In genomic region chr6:2244261-2245102, GRCh38 we compare ENCODE assay signal across 8 cellular contexts. TPM values are rescaled to one million over a fixed set of nuclear protein-coding genes. Genes with fewer than 3 reads are reported as not detected.
DNase-seq lines count a peak whose midpoint lies in the region; ATAC-seq, FAIRE-seq and TF ChIP-seq lines count a peak whose summit lies in the region.

No MANE protein-coding gene starts in this region.

- no peak for TF ChIP-seq RAD21 in HepG2 (CRISPR knock-in tag; IDR thresholded peaks at IDR 0.05)

- in situ Hi-C loops in astrocyte of the spinal cord (cut with HindIII; ENCODE audit: low sequenced_read_pairs), result no loop called here
- in situ Hi-C loops in HepG2 (cut with HindIII; ENCODE audit: extremely low pct_ligation_motif_present, low pct_unique_long_range_greater_than_20kb), result no loop called here

- ATAC-seq in HepG2 (no peak), HG03095 (IDR thresholded peaks at IDR 0.05; ENCODE audit: unreplicated experiment) (no peak)

- DNase-seq in NCI-H1417 (lab: John Stamatoyannopoulos, UW) (peak; percentile 25 to 73 (median 43)), NCI-H1417 treated with DMSO at 0.1 percent for 48 hours (lab: John Stamatoyannopoulos, UW) (no peak), astrocyte of the spinal cord (ENCODE audit: low read depth, low spot score) (no peak), HepG2 (ENCODE audit: low spot score) (peak; percentile 35), type B pancreatic cell (ENCODE audit: extremely low spot score, unreplicated experiment) (no peak), SIG-M5 (lab: John Stamatoyannopoulos, UW) (no peak)

- H3K36me3 ChIP-seq in KMS-11 (ENCODE audit: insufficient read depth) (no peaks in the 10 kb centered on the region), HepG2 (replicated peaks in 1 of 2; ENCODE audit: control insufficient read depth in 1 of 2, insufficient read depth in 2 of 2, low read length in 2 of 2) (peaks cover 5 to 11% of the 10 kb centered on the region in 2 experiments; a peak in 4 of 5 replicates)

- H3K27ac Mint-ChIP-seq in type B pancreatic cell, result peak overlapping the region; percentile 97

- H2AFZ ChIP-seq in KMS-11 (ENCODE audit: low read depth) (peak overlapping the region; percentile 60), HepG2 (ENCODE audit: low read length) (no peak overlapping the region)

- H3K9me3 Mint-ChIP-seq in type B pancreatic cell, result no peaks in the 10 kb centered on the region

- no peak for FAIRE-seq in HepG2 (lab: Jason Lieb, UNC)

- H3K27me3 ChIP-seq in KMS-11 (ENCODE audit: insufficient read depth, low read depth) (no peaks in the 10 kb centered on the region), HepG2 (ENCODE audit: control insufficient read depth in 1 of 2, insufficient read depth in 2 of 2, low read length in 2 of 2) (no peaks in the 10 kb centered on the region; a peak in 1 of 5 replicates)

- H3K27ac ChIP-seq in KMS-11 (peak overlapping the region; percentile 19; the same call in 1 of the 2 replicates), HepG2 (ENCODE audit: extremely low read length, insufficient read depth, low read length) (peak overlapping the region; percentile 62)

- TF ChIP-seq EP300 in HepG2 (IDR thresholded peaks at IDR 0.05; ENCODE audit: low read depth in 2 of 2, low read length in 2 of 2) (no peak), HepG2 (CRISPR knock-in tag; IDR thresholded peaks at IDR 0.05; ENCODE audit: borderline replicate concordance) (no peak)

- H3K4me2 ChIP-seq in KMS-11, result peak overlapping the region; percentile 60
- H3K4me2 ChIP-seq in HepG2 (ENCODE audit: low read depth, low read length), result peak overlapping the region; percentile 90

- CTCF ChIA-PET in HepG2 (lab: Yijun Ruan, JAX; ENCODE audit: low intra/inter-chr PET ratio, low total read pairs), result no interaction called here

- no peaks in the 10 kb centered on the region for H3K9me3 ChIP-seq in HepG2 (ENCODE audit: low read length)

- H3K4me1 ChIP-seq in KMS-11 (ENCODE audit: low read depth, poor library complexity, severe bottlenecking) (peaks cover 15% of the 10 kb centered on the region), HepG2 (ENCODE audit: insufficient read depth, low read length) (peaks cover 76% of the 10 kb centered on the region)

- WGBS in HepG2 (ENCODE audit: low lambda C conversion rate), result 1% methylated on average over 21 of the region's 32 CpGs

- H3K4me3 Mint-ChIP-seq in type B pancreatic cell, result peak overlapping the region; percentile 95

- H3K36me3 Mint-ChIP-seq in type B pancreatic cell, result no peaks in the 10 kb centered on the region

- H4K20me1 ChIP-seq in KMS-11 (ENCODE audit: insufficient read depth), result no peaks in the 10 kb centered on the region
- peaks cover 7% of the 10 kb centered on the region for H4K20me1 ChIP-seq in HepG2 (ENCODE audit: insufficient read depth, low read length)

- no peak for TF ChIP-seq POLR2A in HepG2 (IDR thresholded peaks at IDR 0.05; ENCODE audit: insufficient read depth in 1 of 2, low read depth in 2 of 2, low read length in 2 of 2)

- H3K4me3 ChIP-seq in KMS-11 (IDR thresholded peaks at IDR 0.05; ENCODE audit: insufficient read depth, low read depth, low read length) (no peak overlapping the region), astrocyte of the spinal cord (ENCODE audit: low read depth, low read length) (peak overlapping the region; percentile 79), HepG2 (replicated peaks in 1 of 3; ENCODE audit: insufficient read depth in 1 of 3, low read depth in 2 of 3, low read length in 3 of 3) (peak overlapping the region; percentile 75 to 97 (median 96))

- TF ChIP-seq CTCF in KMS-11 (conservative IDR thresholded peaks at IDR 0.05; ENCODE audit: low read depth, low read length) (no peak), astrocyte of the spinal cord (IDR thresholded peaks at IDR 0.05; ENCODE audit: low read depth, low read length) (no peak), HepG2 (CRISPR knock-in tag; IDR thresholded peaks at IDR 0.05) (no peak), type B pancreatic cell (conservative IDR thresholded peaks at IDR 0.05) (no peak)

- POLR2A ChIA-PET in HepG2 (lab: Yijun Ruan, JAX), result interaction anchor here (1.3 kb wide), 1 partner anchor 35 kb away, joined by 4 read pairs; no protein-coding TSS in a partner anchor

- H3K4me1 Mint-ChIP-seq in type B pancreatic cell (ENCODE audit: unreplicated experiment), result peaks cover 25% of the 10 kb centered on the region

- BruUV-seq in HepG2 (replicated peaks; lab: Mats Ljungman, UMichigan), result TSS peak; percentile 48

- intact Hi-C loops in HepG2 (cut with micrococcal nuclease; ENCODE audit: unreplicated experiment), result loop anchor here (5.0 kb wide), 1 partner anchor 108 kb away; no protein-coding TSS in a partner anchor

- H3K9ac ChIP-seq in KMS-11 (peak overlapping the region; percentile 90; the same call in 1 of the 2 replicates), HepG2 (ENCODE audit: insufficient read depth, low read depth, low read length) (peak overlapping the region; percentile 85)

- H3K79me2 ChIP-seq in KMS-11 (ENCODE audit: insufficient read depth, low read depth) (peaks cover 6% of the 10 kb centered on the region; the same call in 1 of the 2 replicates), HepG2 (ENCODE audit: insufficient read depth, low read length) (peaks cover 77% of the 10 kb centered on the region)

- peaks cover 4% of the 10 kb centered on the region for H3K27me3 Mint-ChIP-seq in type B pancreatic cell

TF ChIP-seq in HepG2, 621 proteins besides CTCF, POLR2A, EP300 and RAD21 (continues in another document):
- TF ChIP-seq, protein P1, sequence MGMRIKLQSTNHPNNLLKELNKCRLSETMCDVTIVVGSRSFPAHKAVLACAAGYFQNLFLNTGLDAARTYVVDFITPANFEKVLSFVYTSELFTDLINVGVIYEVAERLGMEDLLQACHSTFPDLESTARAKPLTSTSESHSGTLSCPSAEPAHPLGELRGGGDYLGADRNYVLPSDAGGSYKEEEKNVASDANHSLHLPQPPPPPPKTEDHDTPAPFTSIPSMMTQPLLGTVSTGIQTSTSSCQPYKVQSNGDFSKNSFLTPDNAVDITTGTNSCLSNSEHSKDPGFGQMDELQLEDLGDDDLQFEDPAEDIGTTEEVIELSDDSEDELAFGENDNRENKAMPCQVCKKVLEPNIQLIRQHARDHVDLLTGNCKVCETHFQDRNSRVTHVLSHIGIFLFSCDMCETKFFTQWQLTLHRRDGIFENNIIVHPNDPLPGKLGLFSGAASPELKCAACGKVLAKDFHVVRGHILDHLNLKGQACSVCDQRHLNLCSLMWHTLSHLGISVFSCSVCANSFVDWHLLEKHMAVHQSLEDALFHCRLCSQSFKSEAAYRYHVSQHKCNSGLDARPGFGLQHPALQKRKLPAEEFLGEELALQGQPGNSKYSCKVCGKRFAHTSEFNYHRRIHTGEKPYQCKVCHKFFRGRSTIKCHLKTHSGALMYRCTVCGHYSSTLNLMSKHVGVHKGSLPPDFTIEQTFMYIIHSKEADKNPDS (CRISPR knock-in tag; IDR thresholded peaks at IDR 0.05), result 0 out of 2 replicates have a peak, but pooled peaks have one; percentile 11
- TF ChIP-seq ZC3H13 (CRISPR knock-in tag; IDR thresholded peaks at IDR 0.05), result 0 out of 2 replicates have a peak, but pooled peaks have one; percentile 52
- 0 out of 2 replicates have a peak, but pooled peaks have one; percentile 10 for TF ChIP-seq BCL6 (CRISPR knock-in tag; IDR thresholded peaks at IDR 0.05)
- TF ChIP-seq ZNF605 (CRISPR knock-in tag; IDR thresholded peaks at IDR 0.05), result peak; percentile 55; the same call in 1 of the 2 replicates
- TF ChIP-seq TBX2 (CRISPR knock-in tag; IDR thresholded peaks at IDR 0.05; ENCODE audit: borderline replicate concordance), result peak; percentile 35; the same call in 1 of the 2 replicates
- TF ChIP-seq ZEB1 (IDR thresholded peaks at IDR 0.05; ENCODE audit: insufficient replicate concordance, low read depth), result peak; percentile 81
- peak; percentile 34; the same call in 1 of the 2 replicates for TF ChIP-seq POLR2AphosphoS5 (IDR thresholded peaks at IDR 0.05; ENCODE audit: low read depth, low read length)
- TF ChIP-seq, protein P2, sequence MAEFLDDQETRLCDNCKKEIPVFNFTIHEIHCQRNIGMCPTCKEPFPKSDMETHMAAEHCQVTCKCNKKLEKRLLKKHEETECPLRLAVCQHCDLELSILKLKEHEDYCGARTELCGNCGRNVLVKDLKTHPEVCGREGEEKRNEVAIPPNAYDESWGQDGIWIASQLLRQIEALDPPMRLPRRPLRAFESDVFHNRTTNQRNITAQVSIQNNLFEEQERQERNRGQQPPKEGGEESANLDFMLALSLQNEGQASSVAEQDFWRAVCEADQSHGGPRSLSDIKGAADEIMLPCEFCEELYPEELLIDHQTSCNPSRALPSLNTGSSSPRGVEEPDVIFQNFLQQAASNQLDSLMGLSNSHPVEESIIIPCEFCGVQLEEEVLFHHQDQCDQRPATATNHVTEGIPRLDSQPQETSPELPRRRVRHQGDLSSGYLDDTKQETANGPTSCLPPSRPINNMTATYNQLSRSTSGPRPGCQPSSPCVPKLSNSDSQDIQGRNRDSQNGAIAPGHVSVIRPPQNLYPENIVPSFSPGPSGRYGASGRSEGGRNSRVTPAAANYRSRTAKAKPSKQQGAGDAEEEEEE (CRISPR knock-in tag; IDR thresholded peaks at IDR 0.05; ENCODE audit: borderline replicate concordance), result no peak

RNA-seq across cellular contexts. Expression of gene GMDS, which starts 0.9 kb away (rescaled TPM):
- total RNA-seq in HepG2 (2016; rRNA removed; fragmentation: Illumina TruSeq; extraction: Trizol) (59.6 and 64.4 TPM in 2 replicates), type B pancreatic cell (ENCODE audit: low replicate concordance) (27.5 and 41.3 TPM in 2 replicates)
- 36.0 and 38.2 TPM in 2 replicates for total RNA-seq in HepG2 (2016; cell fraction: cytosol; rRNA removed; fragmentation: Illumina TruSeq; extraction: Trizol; ENCODE audit: low read depth)
- 52.1 and 61.1 TPM in 2 replicates for total RNA-seq in HepG2 (2016; cell fraction: insoluble cytoplasmic fraction; rRNA removed; fragmentation: Illumina TruSeq; extraction: Trizol)
- 27.5 and 31.6 TPM in 2 replicates for total RNA-seq in HepG2 (2016; cell fraction: membrane; rRNA removed; fragmentation: Illumina TruSeq; extraction: Trizol)
- total RNA-seq in HepG2 (2016; cell fraction: nucleus; rRNA removed; fragmentation: Illumina TruSeq; extraction: Trizol), result 80.6 and 82.3 TPM in 2 replicates
- polyA plus RNA-seq in HepG2 (2011; rRNA removed), result 105 and 112 TPM in 2 replicates
- 85.3 and 101 TPM in 2 replicates for polyA plus RNA-seq in HepG2 (2011; cell fraction: cytosol; rRNA removed)
- polyA plus RNA-seq in HepG2 (2011; cell fraction: nucleus; rRNA removed), result 48.6 and 57.8 TPM in 2 replicates
- polyA plus RNA-seq in HepG2 (2012), result 96.1 and 155 TPM in 2 replicates
- 36.7 and 40.8 TPM in 2 replicates for polyA plus RNA-seq in HepG2 (2016; cell fraction: cytosol; fragmentation: Illumina TruSeq; extraction: Trizol; ENCODE audit: low read depth)
- 123 and 133 TPM in 2 replicates for polyA plus RNA-seq in HepG2 (2016; cell fraction: insoluble cytoplasmic fraction; fragmentation: Illumina TruSeq; extraction: Trizol; ENCODE audit: low read depth)
- 46.7 and 49.6 TPM in 2 replicates for polyA plus RNA-seq in HepG2 (2016; cell fraction: membrane; fragmentation: Illumina TruSeq; extraction: Trizol; ENCODE audit: low read depth)
- 94.8 and 108 TPM in 2 replicates for polyA plus RNA-seq in HepG2 (2016; cell fraction: nucleus; fragmentation: Illumina TruSeq; extraction: Trizol; ENCODE audit: insufficient read depth, low read depth)
- 8.1 and 47.1 TPM in 2 replicates for polyA minus RNA-seq in HepG2 (2011; rRNA and poly(A)+ RNA removed; ENCODE audit: low replicate concordance)
- polyA minus RNA-seq in HepG2 (2011; cell fraction: cytosol; rRNA and poly(A)+ RNA removed), result 72.4 and 77.0 TPM in 2 replicates
- 265 and 281 TPM in 2 replicates for polyA minus RNA-seq in HepG2 (2011; cell fraction: nucleus; rRNA and poly(A)+ RNA removed)

Comparison
In these comparisons a context has a peak if more than half of its experiments do, and no peak if none do; other contexts are left out.
1. DNase-seq: peak in NCI-H1417 (3 of 3) and HepG2 (single experiment); none in NCI-H1417 treated with DMSO at 0.1 percent for 48 hours (single experiment), astrocyte of the spinal cord (single experiment), type B pancreatic cell (single experiment) and SIG-M5 (single experiment).